In the genomic region with DNA sequence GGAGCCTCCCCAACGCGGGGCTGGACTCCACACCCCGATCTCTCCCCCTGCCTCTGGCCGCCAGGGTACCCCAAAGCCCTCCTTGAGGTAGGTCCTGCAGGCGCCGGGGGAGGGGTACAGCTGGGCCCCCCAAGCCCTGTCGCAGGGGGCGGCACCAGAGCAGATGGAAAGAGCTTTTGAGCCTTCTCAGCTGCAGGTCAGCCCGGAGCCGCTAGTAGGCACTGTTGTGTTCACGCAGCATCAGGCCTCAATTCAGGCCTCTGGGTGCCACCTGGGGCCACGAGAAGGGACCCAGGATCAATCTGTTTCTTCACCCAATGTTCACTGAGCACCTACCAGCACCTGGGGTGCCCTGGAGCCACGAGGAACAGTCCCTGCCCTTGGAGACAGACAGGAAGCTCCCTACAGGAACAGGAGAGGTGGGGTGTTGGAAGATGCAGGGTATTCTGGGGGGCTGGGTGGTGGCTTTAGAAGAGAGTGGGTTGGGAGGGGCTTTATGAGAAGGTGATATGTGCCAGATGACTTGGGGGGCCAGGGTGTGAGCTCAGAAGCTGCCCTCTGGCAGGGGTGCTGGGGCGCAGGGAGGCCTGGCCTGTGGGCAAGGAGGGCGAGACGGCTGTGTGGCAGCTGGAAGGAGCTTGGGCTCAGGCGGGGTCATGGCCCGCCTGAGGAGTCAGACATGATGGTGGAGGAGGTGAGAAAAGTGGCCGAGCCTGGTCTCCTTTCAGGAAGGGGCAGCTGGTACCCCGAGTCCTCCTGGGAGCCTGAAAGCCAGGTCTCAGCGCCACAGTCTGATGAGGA, we compare ENCODE assay signal across 8 cellular contexts.
DNase-seq lines count a peak whose midpoint lies in the region; ATAC-seq and TF ChIP-seq lines count a peak whose summit lies in the region.

No MANE protein-coding gene starts in this region.

- no peaks in the 10 kb centered on the region for H3K9me3 Mint-ChIP-seq in CD4-positive, alpha-beta T cell
- H3K9me3 Mint-ChIP-seq in type B pancreatic cell, result no peaks in the 10 kb centered on the region

- H4K20me1 ChIP-seq in GM23248 (ENCODE audit: insufficient read depth), result no peaks in the 10 kb centered on the region

- no peak overlapping the region for H3K27ac ChIP-seq in CD4-positive, alpha-beta T cell (ENCODE audit: low read depth, low read length)
- H3K27ac ChIP-seq in lower lobe of right lung (peak overlapping the region; percentile 53), GM23248 (no peak overlapping the region)

- H3K27me3 ChIP-seq in CD4-positive, alpha-beta T cell (ENCODE audit: control insufficient read depth, insufficient read depth, low read length), result no peaks in the 10 kb centered on the region
- H3K27me3 ChIP-seq in lower lobe of right lung (ENCODE audit: low read depth), result no peaks in the 10 kb centered on the region
- no peaks in the 10 kb centered on the region for H3K27me3 ChIP-seq in GM23248 (replicated peaks; ENCODE audit: insufficient read depth)

- H3K79me2 ChIP-seq in GM23248 (ENCODE audit: insufficient read depth), result no peaks in the 10 kb centered on the region; the same call in none of the 2 replicates

- H3K4me2 ChIP-seq in GM23248 (ENCODE audit: unreplicated experiment), result no peak overlapping the region

- no peaks in the 10 kb centered on the region for H3K36me3 Mint-ChIP-seq in CD4-positive, alpha-beta T cell (ENCODE audit: low read depth)
- H3K36me3 Mint-ChIP-seq in type B pancreatic cell, result no peaks in the 10 kb centered on the region

- H3K4me1 ChIP-seq in lower lobe of right lung (peaks cover 21% of the 10 kb centered on the region), GM23248 (ENCODE audit: insufficient read depth) (no peaks in the 10 kb centered on the region; the same call in 1 of the 2 replicates)

- no peaks in the 10 kb centered on the region for H3K27me3 Mint-ChIP-seq in CD4-positive, alpha-beta T cell
- H3K27me3 Mint-ChIP-seq in type B pancreatic cell, result peaks cover 2% of the 10 kb centered on the region

- no peak overlapping the region for H3K9ac ChIP-seq in GM23248

- DNase-seq in CD4-positive, alpha-beta T cell, result peak in 6 of 10 experiments; percentile 7 to 26 (median 18)
- DNase-seq in MV-4-11 (lab: John Stamatoyannopoulos, UW) (peak; percentile 35), lower lobe of right lung (no peak), type B pancreatic cell (ENCODE audit: extremely low spot score, unreplicated experiment) (no peak), GM23248 (no peak)
- peak; percentile 5 for DNase-seq in activated T-helper 9 cell treated with anti-CD3 and anti-CD28 coated beads, Interleukin-2, amount 50 U/mL, for 16 hours (ENCODE audit: low read depth)

- peak; percentile 29 for ATAC-seq in CD4-positive, alpha-beta T cell (ENCODE audit: poor library complexity)
- ATAC-seq in lower lobe of right lung (peak; percentile 1 to 3), HG02884 (IDR thresholded peaks at IDR 0.05; ENCODE audit: unreplicated experiment) (no peak), HG03025 (IDR thresholded peaks at IDR 0.05; ENCODE audit: low FRiP score, unreplicated experiment) (no peak)

- H3K4me3 Mint-ChIP-seq in CD4-positive, alpha-beta T cell, result no peak overlapping the region
- no peak overlapping the region for H3K4me3 Mint-ChIP-seq in type B pancreatic cell

- no peaks in the 10 kb centered on the region for H3K36me3 ChIP-seq in lower lobe of right lung
- no peaks in the 10 kb centered on the region for H3K36me3 ChIP-seq in GM23248 (ENCODE audit: low read depth)

- no peak overlapping the region for H3K27ac Mint-ChIP-seq in CD4-positive, alpha-beta T cell
- H3K27ac Mint-ChIP-seq in type B pancreatic cell, result peak overlapping the region; percentile 64

- in situ Hi-C loops in GM23248 (cut with MboI), result no loop called here

- WGBS in GM23248 (ENCODE audit: low coverage in 1 of 2, low lambda C conversion rate in 2 of 2, missing lambda C conversion rate in 2 of 2), 2 experiments, result 97 to 98% methylated on average over 21 of the region's 21 CpGs

- intact Hi-C loops in CD4-positive, alpha-beta T cell (cut with DNase I, micrococcal nuclease), result no loop called here
- intact Hi-C loops in lower lobe of right lung (cut with DNase I), result no loop called here

- H2AFZ ChIP-seq in GM23248, result no peak overlapping the region

- CTCF ChIA-PET in CD4-positive, alpha-beta T cell (lab: Charles Lee), result interaction anchor here (0.6 to 2.1 kb wide), 4 partner anchors 119 to 126 kb away, joined by 3 to 7 read pairs (median 4); no protein-coding TSS in a partner anchor

- H3K4me1 Mint-ChIP-seq in CD4-positive, alpha-beta T cell (ENCODE audit: low read depth), result peaks cover 6% of the 10 kb centered on the region
- peaks cover 34% of the 10 kb centered on the region for H3K4me1 Mint-ChIP-seq in type B pancreatic cell (ENCODE audit: unreplicated experiment)

- no peaks in the 10 kb centered on the region for H3K9me2 ChIP-seq in GM23248 (ENCODE audit: insufficient read depth)

- H3K4me3 ChIP-seq in lower lobe of right lung (no peak overlapping the region), GM23248 (no peak overlapping the region)

- peak; percentile 36 for TF ChIP-seq CTCF in CD4-positive, alpha-beta T cell (IDR thresholded peaks at IDR 0.05)
- TF ChIP-seq CTCF in lower lobe of right lung (IDR thresholded peaks at IDR 0.05) (peak; percentile 51), type B pancreatic cell (conservative IDR thresholded peaks at IDR 0.05) (peak; percentile 75)

- H3F3A ChIP-seq in GM23248 (ENCODE audit: insufficient read depth), result no peaks in the 10 kb centered on the region

- no peaks in the 10 kb centered on the region for H3K9me3 ChIP-seq in CD4-positive, alpha-beta T cell (ENCODE audit: control insufficient read depth, low read length)
- H3K9me3 ChIP-seq in lower lobe of right lung, result no peaks in the 10 kb centered on the region
- no peaks in the 10 kb centered on the region for H3K9me3 ChIP-seq in GM23248 (ENCODE audit: low read depth)

- POLR2A ChIA-PET in CD4-positive, alpha-beta T cell (lab: Charles Lee), result no interaction called here

Comparison
In these comparisons a context has a peak if more than half of its experiments do, and no peak if none do; other contexts are left out.
1. ATAC-seq: peak in CD4-positive, alpha-beta T cell (single experiment) and lower lobe of right lung (2 of 2); none in HG02884 (single experiment) and HG03025 (single experiment).
2. DNase-seq: peak in CD4-positive, alpha-beta T cell (6 of 10), MV-4-11 (single experiment) and activated T-helper 9 cell treated with anti-CD3 and anti-CD28 coated beads, Interleukin-2, amount 50 U/mL, for 16 hours (single experiment); none in lower lobe of right lung (single experiment), type B pancreatic cell (single experiment) and GM23248 (single experiment).
3. Peak in every context shown above with its lines, with median percentiles within 50 percentile points of each other: CTCF ChIP-seq.